Comparison of ENCODE assay signal across 14 cellular contexts in the genomic region with DNA sequence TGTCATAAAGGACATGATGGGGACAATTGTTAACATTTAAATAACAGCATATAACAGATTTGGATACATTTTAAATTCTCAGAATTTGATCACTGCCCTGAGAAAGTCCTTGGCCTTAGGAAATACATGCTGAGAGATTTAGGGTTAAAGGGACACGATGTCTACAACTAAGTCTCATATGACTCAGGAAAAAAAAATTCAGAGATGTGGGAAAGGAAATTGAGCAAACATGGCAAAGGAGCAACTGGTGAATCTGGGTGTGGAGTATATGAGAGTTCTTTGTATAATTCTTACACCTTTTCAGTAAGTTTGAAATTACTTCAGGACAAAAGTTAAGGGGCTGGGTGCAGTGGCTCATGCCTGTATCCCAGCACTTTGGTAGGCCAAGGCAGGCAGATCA. TPM values are rescaled to one million over a fixed set of nuclear protein-coding genes. Genes with fewer than 3 reads are reported as not detected.
DNase-seq lines count a peak whose midpoint lies in the region; TF ChIP-seq lines count a peak whose summit lies in the region.
"Had no signal": no experiment of that assay in that cellular context is flagged by ENCODE, and none has a peak within 500 bp of the region (broad histone marks: within the 10 kb centered on the region; RNA-seq: fewer than 3 reads in every experiment).

No MANE protein-coding gene starts in this region.

- H3K4me3 ChIP-seq in retinal pigment epithelial cell (ENCODE audit: low read length) (no peak overlapping the region), Peyer's patch (no peak overlapping the region)
- H3K4me3 ChIP-seq: colonic mucosa, SJSA1 had no signal

- H3K27me3 ChIP-seq in Peyer's patch: no peaks in the 10 kb centered on the region
- H3K27me3 ChIP-seq: colonic mucosa, SJSA1 had no signal

- POLR2A ChIA-PET in RWPE1 (lab: Yijun Ruan, JAX; ENCODE audit: low non-redundant PET): no interaction called here

- TF ChIP-seq POLR2A in Peyer's patch (IDR thresholded peaks at IDR 0.05): no peak

- DNase-seq in GM04503 (ENCODE audit: low read depth) (peak; percentile 70), RWPE1 (ENCODE audit: low spot score) (peak; percentile 51), epithelial cell of prostate (ENCODE audit: low read depth, low spot score) (peak; percentile 12), retinal pigment epithelial cell (ENCODE audit: low read depth) (peak; percentile 52), NCI-H510A treated with DMSO at 0.1 percent for 48 hours (lab: John Stamatoyannopoulos, UW) (no peak), DMS153 (lab: John Stamatoyannopoulos, UW) (no peak), Peyer's patch (no peak)
- DNase-seq: CD8-positive, alpha-beta memory T cell; colonic mucosa; NCI-H1436; NCI-H774; right cardiac atrium had no signal

- CTCF ChIA-PET in RWPE1 (lab: Yijun Ruan, JAX): interaction anchor here (0.6 to 1.0 kb wide), 3 partner anchors 9 to 32 kb away, joined by 3 to 6 read pairs (median 4); a partner anchor contains a TSS

- H3K9me3 ChIP-seq in Peyer's patch: no peaks in the 10 kb centered on the region
- H3K9me3 ChIP-seq: colonic mucosa, SJSA1 had no signal

- TF ChIP-seq CTCF in RWPE1 (conservative IDR thresholded peaks at IDR 0.05; ENCODE audit: low read depth) (no peak), retinal pigment epithelial cell (conservative IDR thresholded peaks at IDR 0.05; ENCODE audit: low read depth, low read length) (no peak), Peyer's patch (IDR thresholded peaks at IDR 0.05) (no peak)

- H3K27ac ChIP-seq in RWPE1 (peak overlapping the region; percentile 64), epithelial cell of prostate (peak overlapping the region; percentile 15), Peyer's patch (no peak overlapping the region)
- H3K27ac ChIP-seq: colonic mucosa, SJSA1 had no signal

- no peaks in the 10 kb centered on the region for H3K36me3 ChIP-seq in Peyer's patch
- H3K36me3 ChIP-seq: colonic mucosa had no signal

- H3K4me1 ChIP-seq in Peyer's patch: peaks cover 0 to 5% (median 0%) of the 10 kb centered on the region in 4 donors
- H3K4me1 ChIP-seq: colonic mucosa had no signal

RNA-seq across cellular contexts. Expression of a gene that starts 18.2 kb away (rescaled TPM):
- 10 to 100 TPM in 2 of 4 donors, 1 to 10 TPM in 2; 1.6 to 16.1 (median 10.5) TPM for total RNA-seq in Peyer's patch

RNA-seq across cellular contexts. Expression of a gene that starts 32.3 kb away (rescaled TPM):
- under 1 TPM in 1 of 4 donors, not detected in 3; 0.54 TPM for total RNA-seq in Peyer's patch
- total RNA-seq: CD8-positive, alpha-beta memory T cell; HepG2; SJSA1 had no signal

RNA-seq across cellular contexts. Expression of a gene that starts 34.5 kb away (rescaled TPM):
- total RNA-seq in Peyer's patch: not detected
- total RNA-seq: CD8-positive, alpha-beta memory T cell; colonic mucosa; SJSA1 had no signal

RNA-seq across cellular contexts. Expression of a gene that starts 35.9 kb away (rescaled TPM):
- total RNA-seq in Peyer's patch: 100 to 1,000 TPM in 1 of 4 donors, 10 to 100 TPM in 3; 37.1 to 120 (median 87.1) TPM

RNA-seq across cellular contexts. Expression of a gene that starts 56.1 kb away (rescaled TPM):
- not detected for total RNA-seq in Peyer's patch
- total RNA-seq: CD8-positive, alpha-beta memory T cell; colonic mucosa; HepG2 had no signal

Comparison
In these comparisons a context has a peak if more than half of its experiments do, and no peak if none do; other contexts are left out.
1. DNase-seq: peak in GM04503 (single experiment), RWPE1 (single experiment), epithelial cell of prostate (single experiment) and retinal pigment epithelial cell (single experiment); none in NCI-H510A treated with DMSO at 0.1 percent for 48 hours (single experiment), DMS153 (single experiment) and Peyer's patch (0 of 3).
2. H3K27ac ChIP-seq: peak in RWPE1 (single experiment) and epithelial cell of prostate (single experiment); none in Peyer's patch (0 of 4).